9 cellular contexts compared by ENCODE assay signal in the genomic region with DNA sequence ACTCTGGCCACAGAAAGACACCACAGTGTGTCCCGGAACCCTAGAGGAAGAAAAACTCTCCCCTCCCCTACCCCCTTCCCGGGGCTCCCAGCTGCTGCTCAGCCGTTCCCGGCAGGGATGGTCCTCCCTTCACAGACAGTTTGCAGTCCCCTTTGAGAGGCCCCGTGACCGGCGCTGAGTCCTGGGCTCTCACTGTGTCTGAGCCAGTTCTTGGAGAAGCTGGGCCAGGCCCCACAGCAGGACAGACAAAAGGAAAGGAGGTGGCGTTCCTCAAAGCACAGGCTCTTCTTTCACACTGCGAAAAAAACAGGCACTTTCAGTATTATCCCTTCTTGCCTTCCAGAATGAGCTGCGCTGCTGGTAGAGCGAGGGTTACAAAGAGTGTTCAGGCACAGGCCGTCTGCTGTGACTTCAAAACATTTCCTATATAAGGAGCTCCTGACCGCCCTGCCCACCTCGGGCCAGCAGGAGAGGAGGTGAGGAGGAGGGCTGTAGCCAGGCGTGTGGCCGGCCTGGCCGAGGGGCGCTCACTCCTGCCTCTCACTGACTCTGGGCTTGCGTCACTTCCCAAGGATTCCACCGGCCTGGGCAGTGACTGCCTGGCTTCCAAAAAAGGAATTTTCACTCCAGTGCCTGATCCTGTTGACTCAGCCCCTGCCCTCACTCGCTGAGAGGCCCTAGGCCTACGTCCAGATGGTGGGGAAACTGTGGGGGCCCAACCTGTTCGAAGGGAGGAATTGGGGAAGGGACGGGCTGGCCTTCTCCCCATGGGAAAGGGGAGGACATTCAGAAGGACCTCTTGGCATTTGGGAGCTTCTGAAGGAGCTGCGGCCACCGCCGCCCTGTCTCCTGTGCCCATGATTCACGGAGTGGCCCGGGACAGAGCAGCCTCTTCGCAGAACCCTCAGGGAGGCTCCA. TPM values are rescaled to one million over a fixed set of nuclear protein-coding genes. Genes with fewer than 3 reads are reported as not detected.
A peak's percentile ranks its signal among the peaks of the same experiment; 100 is the strongest.
DNase-seq lines count a peak whose midpoint lies in the region; ATAC-seq, FAIRE-seq and TF ChIP-seq lines count a peak whose summit lies in the region.
"Had no signal": no experiment of that assay in that cellular context is flagged by ENCODE, and none has a peak within 500 bp of the region (broad histone marks: within the 10 kb centered on the region; RNA-seq: fewer than 3 reads in every experiment).

No MANE protein-coding gene starts in this region.

- intact Hi-C loops in kidney (cut with DNase I) = no loop called here

- no peaks in the 10 kb centered on the region for H3K9me3 ChIP-seq in kidney (ENCODE audit: control insufficient read depth in 1 of 2, low read length in 2 of 2)

- TF ChIP-seq CTCF in choroid plexus epithelial cell (conservative IDR thresholded peaks at IDR 0.05; ENCODE audit: low read depth, low read length) (no peak), kidney (IDR thresholded peaks at IDR 0.05; ENCODE audit: borderline replicate concordance, extremely low read depth, insufficient read depth) (no peak)

- H3K4me3 ChIP-seq in choroid plexus epithelial cell (ENCODE audit: low read depth, low read length) (peak overlapping the region; percentile 44), kidney (ENCODE audit: low read length in 2 of 2) (peak overlapping the region; percentile 46 to 56)

- FAIRE-seq in kidney (lab: Jason Lieb, UNC) (no peak), GM12891 (lab: Jason Lieb, UNC) (no peak)

- DNase-seq in HK-2 (ENCODE audit: unreplicated experiment) (peak; percentile 63), choroid plexus epithelial cell (ENCODE audit: low read depth) (peak; percentile 95), kidney (peak; percentile 93), smooth muscle cell of the brain vasculature (ENCODE audit: low read depth, low spot score) (peak; percentile 78), GM12891 (ENCODE audit: insufficient read length, low spot score) (no peak), CD1c-positive myeloid dendritic cell (ENCODE audit: extremely low spot score) (no peak), cerebellum (ENCODE audit: low spot score) (no peak)
- DNase-seq: activated CD4-positive, alpha-beta T cell treated with anti-CD3 and anti-CD28 coated beads, Interleukin-2, amount 50 U/mL, for 4 hours had no signal

- TF ChIP-seq POLR2A in GM12891 (IDR thresholded peaks at IDR 0.05; ENCODE audit: low read depth, low read length) = no peak

- H3K4me1 ChIP-seq in kidney (ENCODE audit: control insufficient read depth in 1 of 2, insufficient read depth in 1 of 2, low read depth in 1 of 2, low read length in 2 of 2) = peaks cover 0 to 5% of the 10 kb centered on the region in 2 donors

- H3K36me3 ChIP-seq in kidney (ENCODE audit: control insufficient read depth in 1 of 2, insufficient read depth in 2 of 2, low read length in 2 of 2) = no peaks in the 10 kb centered on the region

- peak overlapping the region; percentile 88 to 91 for H3K27ac ChIP-seq in kidney (ENCODE audit: low read depth in 2 of 2, low read length in 2 of 2)

- no peak for ATAC-seq in HG03565 (IDR thresholded peaks at IDR 0.05; ENCODE audit: unreplicated experiment)

- H3K9ac ChIP-seq in kidney (ENCODE audit: low read length in 2 of 2) = peak overlapping the region; percentile 61 to 80

TF ChIP-seq in GM12891, 5 proteins besides CTCF, POLR2A, EP300 and RAD21:
- no peak for TF ChIP-seq TAF1 (IDR thresholded peaks at IDR 0.05; ENCODE audit: low read depth, low read length)
- TF ChIP-seq PAX5 (IDR thresholded peaks at IDR 0.05; ENCODE audit: insufficient read depth, low read length, severe bottlenecking) = no peak
- no peak for TF ChIP-seq POU2F2 (IDR thresholded peaks at IDR 0.05; ENCODE audit: low read depth, low read length)
- TF ChIP-seq SPI1 (IDR thresholded peaks at IDR 0.05; ENCODE audit: low read depth, low read length) = no peak
- no peak for TF ChIP-seq POLR2AphosphoS5 (IDR thresholded peaks at IDR 0.05; ENCODE audit: low read depth, low read length)

RNA-seq across cellular contexts. Expression of gene CIDEA, which starts 24.9 kb away (rescaled TPM):
- total RNA-seq in kidney = not detected
- polyA plus RNA-seq in kidney (ENCODE audit: insufficient read depth, low read depth, low replicate concordance) = not detected
- polyA plus RNA-seq in GM12891 (2012; ENCODE audit: low read depth, missing spikeins) = not detected
- total RNA-seq in cerebellum = not detected

RNA-seq across cellular contexts. Expression of gene TUBB6, which starts 29.0 kb away (rescaled TPM):
- 98.9 TPM for total RNA-seq in kidney
- 25.9 TPM for polyA plus RNA-seq in kidney (ENCODE audit: insufficient read depth, low read depth, low replicate concordance)
- polyA plus RNA-seq in GM12891 (2012; ENCODE audit: low read depth, missing spikeins) = 74.6 TPM
- 52.5 TPM for total RNA-seq in cerebellum

Comparison
In these comparisons a context has a peak if more than half of its experiments do, and no peak if none do; other contexts are left out.
1. DNase-seq: peak in HK-2 (single experiment), choroid plexus epithelial cell (single experiment), kidney (single experiment) and smooth muscle cell of the brain vasculature (single experiment); none in GM12891 (single experiment), CD1c-positive myeloid dendritic cell (single experiment) and cerebellum (single experiment).